Comparison of ENCODE assay signal across 8 cellular contexts in genomic region chr1:30782361-30783243, GRCh38. TPM values are rescaled to one million over a fixed set of nuclear protein-coding genes. Genes with fewer than 3 reads are reported as not detected.
A peak's percentile ranks its signal among the peaks of the same experiment; 100 is the strongest.
DNase-seq lines count a peak whose midpoint lies in the region; FAIRE-seq and TF ChIP-seq lines count a peak whose summit lies in the region.

No MANE protein-coding gene starts in this region.

- peak; percentile 93 for FAIRE-seq in urothelium cell line (lab: Jason Lieb, UNC)

- H3K27ac ChIP-seq in KMS-11, result no peak overlapping the region

- H3K36me3 ChIP-seq in KMS-11 (ENCODE audit: insufficient read depth), result no peaks in the 10 kb centered on the region

- CTCF ChIA-PET in activated naive CD4-positive, alpha-beta T cell treated with anti-CD3 and anti-CD28 coated beads for 36 hours (lab: Charles Lee), result interaction anchor here (0.6 to 9.2 kb wide), 23 partner anchors 8 to 146 kb away, joined by 3 to 355 read pairs (median 5); partner anchors contain the start of genes LAPTM5 and MATN1

- H3K79me2 ChIP-seq in KMS-11 (ENCODE audit: insufficient read depth, low read depth), result no peaks in the 10 kb centered on the region

- H3K4me3 ChIP-seq in KMS-11 (IDR thresholded peaks at IDR 0.05; ENCODE audit: insufficient read depth, low read depth, low read length), result no peak overlapping the region

- H3K27ac Mint-ChIP-seq in activated naive CD4-positive, alpha-beta T cell treated with anti-CD3 and anti-CD28 coated beads for 36 hours, result no peak overlapping the region
- peak overlapping the region; percentile 68 for H3K27ac Mint-ChIP-seq in glutamatergic neuron (ENCODE audit: unreplicated experiment)

- H3K9me3 Mint-ChIP-seq in activated naive CD4-positive, alpha-beta T cell treated with anti-CD3 and anti-CD28 coated beads for 36 hours, result no peaks in the 10 kb centered on the region
- no peaks in the 10 kb centered on the region for H3K9me3 Mint-ChIP-seq in glutamatergic neuron (ENCODE audit: unreplicated experiment)

- peak; percentile 42 for DNase-seq in NCI-H510A treated with DMSO at 0.1 percent for 48 hours (lab: John Stamatoyannopoulos, UW)
- no peak for DNase-seq in NCI-H510A (lab: John Stamatoyannopoulos, UW)
- peak; percentile 65 for DNase-seq in SK-MEL-5 (ENCODE audit: low read depth, low spot score)
- DNase-seq in activated naive CD4-positive, alpha-beta T cell treated with anti-CD3 and anti-CD28 coated beads for 36 hours, result peak; percentile 82
- DNase-seq in glutamatergic neuron, result peak; percentile 87
- DNase-seq in posterior cingulate gyrus, result peak; percentile 60 to 96 (median 78)
- peak; percentile 83 for DNase-seq in urothelium cell line (ENCODE audit: low spot score)

- H4K20me1 ChIP-seq in KMS-11 (ENCODE audit: insufficient read depth), result no peaks in the 10 kb centered on the region

- in situ Hi-C loops in SK-MEL-5 (cut with HindIII; ENCODE audit: low pct_unique_long_range_greater_than_20kb, low sequenced_read_pairs), result no loop called here

- peaks cover 9% of the 10 kb centered on the region for H3K4me1 ChIP-seq in KMS-11 (ENCODE audit: low read depth, poor library complexity, severe bottlenecking)

- no peaks in the 10 kb centered on the region for H3K27me3 Mint-ChIP-seq in activated naive CD4-positive, alpha-beta T cell treated with anti-CD3 and anti-CD28 coated beads for 36 hours (ENCODE audit: low read depth)
- peaks cover 2% of the 10 kb centered on the region for H3K27me3 Mint-ChIP-seq in glutamatergic neuron (ENCODE audit: unreplicated experiment)

- intact Hi-C loops in activated naive CD4-positive, alpha-beta T cell treated with anti-CD3 and anti-CD28 coated beads for 36 hours (cut with micrococcal nuclease), result loop anchor here (1.0 kb wide), 2 partner anchors 129 to 147 kb away; no protein-coding TSS in a partner anchor
- intact Hi-C loops in posterior cingulate gyrus (cut with DNase I), result loop anchor here (1.0 kb wide), 1 partner anchor 129 kb away; no protein-coding TSS in a partner anchor

- peaks cover 47% of the 10 kb centered on the region; the same call in 1 of the 2 replicates for H3K27me3 ChIP-seq in KMS-11 (ENCODE audit: insufficient read depth, low read depth)

- TF ChIP-seq CTCF in KMS-11 (conservative IDR thresholded peaks at IDR 0.05; ENCODE audit: low read depth, low read length) (peak; percentile 70), glutamatergic neuron (IDR thresholded peaks at IDR 0.05; ENCODE audit: partially characterized antibody, unreplicated experiment) (peak; percentile 76)

- H3K9ac ChIP-seq in KMS-11, result peak overlapping the region; percentile 21; the same call in 1 of the 2 replicates

- peaks cover 11% of the 10 kb centered on the region for H3K4me1 Mint-ChIP-seq in activated naive CD4-positive, alpha-beta T cell treated with anti-CD3 and anti-CD28 coated beads for 36 hours (ENCODE audit: low read depth)
- peaks cover 15% of the 10 kb centered on the region for H3K4me1 Mint-ChIP-seq in glutamatergic neuron (ENCODE audit: low read depth, unreplicated experiment)

- H3K4me3 Mint-ChIP-seq in activated naive CD4-positive, alpha-beta T cell treated with anti-CD3 and anti-CD28 coated beads for 36 hours, result no peak overlapping the region
- peak overlapping the region; percentile 49 for H3K4me3 Mint-ChIP-seq in glutamatergic neuron (ENCODE audit: unreplicated experiment)

- H3K4me2 ChIP-seq in KMS-11, result peak overlapping the region; percentile 37

- no peaks in the 10 kb centered on the region for H3K36me3 Mint-ChIP-seq in activated naive CD4-positive, alpha-beta T cell treated with anti-CD3 and anti-CD28 coated beads for 36 hours (ENCODE audit: low read depth)
- H3K36me3 Mint-ChIP-seq in glutamatergic neuron (ENCODE audit: unreplicated experiment), result no peaks in the 10 kb centered on the region

- H2AFZ ChIP-seq in KMS-11 (ENCODE audit: low read depth), result peak overlapping the region; percentile 72; the same call in 1 of the 2 replicates

RNA-seq across cellular contexts. Expression of gene LAPTM5, which starts 25.0 kb away (rescaled TPM):
- 0.05 TPM in 1 of 2 replicates, not detected in the other for total RNA-seq in SK-MEL-5 (2014; rRNA removed; shearing (Covaris generic))
- polyA plus RNA-seq in SK-MEL-5 (2015; cell fraction: cytosol; rRNA removed), result 0.21 and 0.54 TPM in 2 replicates
- polyA plus RNA-seq in SK-MEL-5 (2015; cell fraction: nucleus; rRNA removed), result not detected in 2 replicates
- total RNA-seq in activated naive CD4-positive, alpha-beta T cell treated with anti-CD3 and anti-CD28 coated beads for 36 hours, result 100 to 1,000 TPM; 205 to 208 TPM
- total RNA-seq in glutamatergic neuron (ENCODE audit: unreplicated experiment), result 0.56 TPM

RNA-seq across cellular contexts. Expression of gene MATN1, which starts 59.2 kb away (rescaled TPM):
- total RNA-seq in SK-MEL-5 (2014; rRNA removed; shearing (Covaris generic)), result 0.08 and 0.18 TPM in 2 replicates
- polyA plus RNA-seq in SK-MEL-5 (2015; cell fraction: cytosol; rRNA removed), result 0.58 TPM in 1 of 2 replicates, not detected in the other
- 0.11 TPM in 1 of 2 replicates, not detected in the other for polyA plus RNA-seq in SK-MEL-5 (2015; cell fraction: nucleus; rRNA removed)
- under 1 TPM; 0.36 to 0.37 TPM for total RNA-seq in activated naive CD4-positive, alpha-beta T cell treated with anti-CD3 and anti-CD28 coated beads for 36 hours
- total RNA-seq in glutamatergic neuron (ENCODE audit: unreplicated experiment), result 0.22 TPM

Comparison
In these comparisons a context has a peak if more than half of its experiments do, and no peak if none do; other contexts are left out.
1. RNA of gene LAPTM5, which starts 25.0 kb away (total RNA-seq): 205 to 208 TPM in activated naive CD4-positive, alpha-beta T cell treated with anti-CD3 and anti-CD28 coated beads for 36 hours; 0.56 TPM in glutamatergic neuron (single experiment) and 0.05 TPM in SK-MEL-5; every median in the first group is over 100 times any median in the second.